ENCODE assay signal across 8 cellular contexts in the genomic region with DNA sequence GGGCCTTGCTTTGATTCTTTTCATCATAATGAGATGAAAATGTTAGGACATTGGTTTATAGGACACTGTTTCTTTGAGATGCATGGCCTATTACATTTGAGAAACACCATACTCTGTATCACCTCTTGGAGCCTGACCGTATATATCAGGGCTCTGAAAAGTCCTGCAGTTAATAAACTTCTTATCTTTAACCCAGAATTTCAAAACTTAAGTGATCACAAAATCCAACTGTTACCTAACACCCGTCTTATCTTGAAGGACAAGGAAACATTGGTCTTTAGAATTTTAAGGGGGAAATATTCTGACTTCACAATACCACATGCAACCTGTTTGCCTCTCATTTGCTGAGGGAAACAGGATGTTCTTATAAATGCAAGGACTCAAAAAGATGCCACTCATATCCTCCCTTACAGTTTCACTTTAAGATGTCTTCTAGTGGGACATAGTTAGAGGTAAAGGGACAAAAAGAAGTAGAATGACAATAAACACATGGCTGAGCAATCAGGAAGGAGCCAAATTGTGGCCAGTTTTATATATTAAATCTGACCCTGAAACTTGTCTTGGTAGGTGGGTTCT.
DNase-seq lines count a peak whose midpoint lies in the region; ATAC-seq and TF ChIP-seq lines count a peak whose summit lies in the region.

No MANE protein-coding gene starts in this region.

- no peaks in the 10 kb centered on the region for H3K27me3 Mint-ChIP-seq in activated CD4-positive, alpha-beta T cell treated with anti-CD3 and anti-CD28 coated beads, Interleukin-2, amount 10 ng/mL, durations not matched to agents 24 days and 14 days

- DNase-seq in activated CD4-positive, alpha-beta T cell treated with anti-CD3 and anti-CD28 coated beads, Interleukin-2, amount 10 ng/mL, durations not matched to agents 24 days and 14 days = no peak
- no peak for DNase-seq in activated CD4-positive, alpha-beta T cell treated with anti-CD3 and anti-CD28 coated beads for 48 hours
- DNase-seq in colonic mucosa (no peak), superior temporal gyrus (ENCODE audit: extremely low spot score) (peak; percentile 19), dedifferentiated amniotic fluid mesenchymal stem cell (ENCODE audit: extremely low spot score) (no peak), brain microvascular endothelial cell (no peak)

- H3K36me3 Mint-ChIP-seq in activated CD4-positive, alpha-beta T cell treated with anti-CD3 and anti-CD28 coated beads, Interleukin-2, amount 10 ng/mL, durations not matched to agents 24 days and 14 days (ENCODE audit: low read depth) = peaks cover 49% of the 10 kb centered on the region

- no peaks in the 10 kb centered on the region for H3K36me3 ChIP-seq in colonic mucosa
- H3K36me3 ChIP-seq in brain microvascular endothelial cell (replicated peaks) = peaks cover 13% of the 10 kb centered on the region

- peak; percentile 19 for ATAC-seq in HG03196 (IDR thresholded peaks at IDR 0.05; ENCODE audit: unreplicated experiment)
- no peak for ATAC-seq in HG03097 (IDR thresholded peaks at IDR 0.05; ENCODE audit: low FRiP score, unreplicated experiment)

- no peak overlapping the region for H3K4me3 ChIP-seq in colonic mucosa
- no peak overlapping the region for H3K4me3 ChIP-seq in brain microvascular endothelial cell (ENCODE audit: low read depth, low read length)

- H3K4me1 Mint-ChIP-seq in activated CD4-positive, alpha-beta T cell treated with anti-CD3 and anti-CD28 coated beads, Interleukin-2, amount 10 ng/mL, durations not matched to agents 24 days and 14 days = peaks cover 72% of the 10 kb centered on the region

- peak overlapping the region; percentile 53 for H3K4me3 Mint-ChIP-seq in activated CD4-positive, alpha-beta T cell treated with anti-CD3 and anti-CD28 coated beads, Interleukin-2, amount 10 ng/mL, durations not matched to agents 24 days and 14 days

- TF ChIP-seq CTCF in colonic mucosa (IDR thresholded peaks at IDR 0.05) (no peak), brain microvascular endothelial cell (IDR thresholded peaks at IDR 0.05; ENCODE audit: low read depth, low read length, missing control alignments) (no peak)

- H3K9me3 Mint-ChIP-seq in activated CD4-positive, alpha-beta T cell treated with anti-CD3 and anti-CD28 coated beads, Interleukin-2, amount 10 ng/mL, durations not matched to agents 24 days and 14 days = no peaks in the 10 kb centered on the region

- H3K27me3 ChIP-seq in colonic mucosa (no peaks in the 10 kb centered on the region), brain microvascular endothelial cell (replicated peaks) (no peaks in the 10 kb centered on the region)

- peaks cover 25% of the 10 kb centered on the region for H3K4me1 ChIP-seq in colonic mucosa

- no peaks in the 10 kb centered on the region for H3K9me3 ChIP-seq in colonic mucosa

- intact Hi-C loops in activated CD4-positive, alpha-beta T cell treated with anti-CD3 and anti-CD28 coated beads, Interleukin-2, amount 10 ng/mL, durations not matched to agents 24 days and 14 days (cut with micrococcal nuclease) = loop anchor here (10.0 kb wide), 1 partner anchor 273 kb away; no protein-coding TSS in a partner anchor
- intact Hi-C loops in colonic mucosa (cut with DNase I) = no loop called here

- peak overlapping the region; percentile 89 for H3K27ac Mint-ChIP-seq in activated CD4-positive, alpha-beta T cell treated with anti-CD3 and anti-CD28 coated beads, Interleukin-2, amount 10 ng/mL, durations not matched to agents 24 days and 14 days

- peak overlapping the region in 1 of 2 donors; percentile 31 for H3K9ac ChIP-seq in colonic mucosa (ENCODE audit: low read depth in 2 of 2, low read length in 2 of 2)

- H3K27ac ChIP-seq in colonic mucosa (peak overlapping the region; percentile 68), brain microvascular endothelial cell (no peak overlapping the region)

- in situ Hi-C loops in brain microvascular endothelial cell (cut with HindIII; ENCODE audit: low pct_ligation_motif_present, low sequenced_read_pairs) = no loop called here
